ENCODE assay signal across 9 cellular contexts in the genomic region with DNA sequence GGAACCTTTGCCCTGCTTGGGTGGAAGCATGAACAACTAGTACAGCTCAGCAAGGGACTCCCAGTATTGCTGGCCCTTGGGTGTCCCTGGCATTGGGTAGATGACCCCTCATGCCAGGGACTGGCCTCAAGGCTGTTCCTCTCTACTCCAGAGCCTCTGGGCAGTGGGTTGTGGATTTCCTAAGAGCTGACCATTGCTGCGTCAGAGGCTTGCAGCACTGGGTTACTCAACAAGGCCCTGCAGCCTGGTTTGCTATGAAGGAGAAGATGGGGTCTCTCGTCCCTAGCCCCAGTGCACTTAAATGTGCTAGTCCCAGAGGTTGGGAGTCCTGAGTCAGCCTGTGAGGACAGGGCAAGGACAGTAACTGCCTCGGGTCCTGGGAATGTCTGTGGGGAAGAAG. TPM values are rescaled to one million over a fixed set of nuclear protein-coding genes. Genes with fewer than 3 reads are reported as not detected.
A peak's percentile ranks its signal among the peaks of the same experiment; 100 is the strongest.
DNase-seq lines count a peak whose midpoint lies in the region; ATAC-seq, FAIRE-seq and TF ChIP-seq lines count a peak whose summit lies in the region.
"Had no signal": no experiment of that assay in that cellular context is flagged by ENCODE, and none has a peak within 500 bp of the region (broad histone marks: within the 10 kb centered on the region; RNA-seq: fewer than 3 reads in every experiment).

No MANE protein-coding gene starts in this region.

- no peaks in the 10 kb centered on the region for H3K27me3 Mint-ChIP-seq in activated naive CD4-positive, alpha-beta T cell treated with anti-CD3 and anti-CD28 coated beads for 36 hours (ENCODE audit: low read depth)
- H3K27me3 Mint-ChIP-seq in central memory CD8-positive, alpha-beta T cell = no peaks in the 10 kb centered on the region

- H3K36me3 ChIP-seq in muscle layer of colon (ENCODE audit: insufficient read depth, low read length) (no peaks in the 10 kb centered on the region), upper lobe of left lung (peaks cover 0 to 17% (median 0%) of the 10 kb centered on the region in 4 donors)
- H3K36me3 ChIP-seq: BE2C had no signal

- peak overlapping the region; percentile 98 for H3K27ac Mint-ChIP-seq in activated naive CD4-positive, alpha-beta T cell treated with anti-CD3 and anti-CD28 coated beads for 36 hours
- peak overlapping the region; percentile 77 for H3K27ac Mint-ChIP-seq in central memory CD8-positive, alpha-beta T cell (ENCODE audit: low read depth)

- H3K4me3 ChIP-seq in muscle layer of colon (ENCODE audit: low read depth in 1 of 2, low read length in 2 of 2) (peak overlapping the region in 1 of 2 donors; percentile 88), upper lobe of left lung (peak overlapping the region in 3 of 4 donors; percentile 77 to 84 (median 80))

- intact Hi-C loops in activated naive CD4-positive, alpha-beta T cell treated with anti-CD3 and anti-CD28 coated beads for 36 hours (cut with micrococcal nuclease) = loop anchor here (5.0 kb wide), 1 partner anchor 562 kb away; no protein-coding TSS in a partner anchor

- no peak for FAIRE-seq in GM12891 (lab: Jason Lieb, UNC)

- DNase-seq in activated naive CD4-positive, alpha-beta T cell treated with anti-CD3 and anti-CD28 coated beads for 36 hours = no peak
- DNase-seq in activated naive CD4-positive, alpha-beta T cell treated with Interleukin-2 at 50 U/mL for 16 hours = no peak
- DNase-seq in central memory CD8-positive, alpha-beta T cell (ENCODE audit: low spot score in 2 of 2) = no peak
- DNase-seq in upper lobe of left lung = peak in 1 of 2 donors; percentile 84
- DNase-seq in GM12891 (ENCODE audit: insufficient read length, low spot score) = no peak
- no peak for DNase-seq in retina
- DNase-seq: BE2C had no signal

- no peaks in the 10 kb centered on the region for H3K9me3 Mint-ChIP-seq in activated naive CD4-positive, alpha-beta T cell treated with anti-CD3 and anti-CD28 coated beads for 36 hours
- H3K9me3 Mint-ChIP-seq in central memory CD8-positive, alpha-beta T cell = no peaks in the 10 kb centered on the region

- H3K4me3 Mint-ChIP-seq in activated naive CD4-positive, alpha-beta T cell treated with anti-CD3 and anti-CD28 coated beads for 36 hours = peak overlapping the region; percentile 88
- H3K4me3 Mint-ChIP-seq in central memory CD8-positive, alpha-beta T cell = peak overlapping the region; percentile 89

- peak in 1 of 4 donors; percentile 43 for TF ChIP-seq POLR2A in upper lobe of left lung (IDR thresholded peaks at IDR 0.05)
- no peak for TF ChIP-seq POLR2A in GM12891 (IDR thresholded peaks at IDR 0.05; ENCODE audit: low read depth, low read length)

- no peak for ATAC-seq in central memory CD8-positive, alpha-beta T cell (replicated peaks; ENCODE audit: extremely low read depth, poor library complexity, severe bottlenecking)
- ATAC-seq in upper lobe of left lung (ENCODE audit: low FRiP score in 2 of 2) (no peak), HG03139 (IDR thresholded peaks at IDR 0.05; ENCODE audit: unreplicated experiment) (no peak)

- CTCF ChIA-PET in activated naive CD4-positive, alpha-beta T cell treated with anti-CD3 and anti-CD28 coated beads for 36 hours (lab: Charles Lee) = interaction anchor here (2.1 to 5.2 kb wide), 4 partner anchors 14 to 63 kb away, joined by 7 to 36 read pairs (median 29); no protein-coding TSS in a partner anchor

- WGBS in upper lobe of left lung, 2 donors = 70 to 82% methylated on average over 2 to 3 of the region's 3 CpGs

- H3K9me3 ChIP-seq in muscle layer of colon (ENCODE audit: low read length) (no peaks in the 10 kb centered on the region), upper lobe of left lung (no peaks in the 10 kb centered on the region)
- H3K9me3 ChIP-seq: BE2C had no signal

- H3K27ac ChIP-seq in muscle layer of colon (ENCODE audit: low read depth, low read length) (peak overlapping the region; percentile 90), upper lobe of left lung (peak overlapping the region; percentile 88 to 97 (median 96))

- peaks cover 76% of the 10 kb centered on the region for H3K4me1 Mint-ChIP-seq in activated naive CD4-positive, alpha-beta T cell treated with anti-CD3 and anti-CD28 coated beads for 36 hours (ENCODE audit: low read depth)
- peaks cover 77% of the 10 kb centered on the region for H3K4me1 Mint-ChIP-seq in central memory CD8-positive, alpha-beta T cell

- no peak for TF ChIP-seq CTCF in upper lobe of left lung (IDR thresholded peaks at IDR 0.05)

- no peaks in the 10 kb centered on the region for H3K27me3 ChIP-seq in muscle layer of colon (ENCODE audit: control insufficient read depth in 1 of 2, insufficient read depth in 2 of 2, low read length in 2 of 2)
- H3K27me3 ChIP-seq in upper lobe of left lung = no peaks in the 10 kb centered on the region
- H3K27me3 ChIP-seq: BE2C had no signal

- H3K4me1 ChIP-seq in muscle layer of colon (ENCODE audit: insufficient read depth, low read length) (peaks cover 83% of the 10 kb centered on the region), upper lobe of left lung (peaks cover 79 to 96% (median 87%) of the 10 kb centered on the region in 4 donors)
- H3K4me1 ChIP-seq: BE2C had no signal

- no peak overlapping the region for H3K9ac ChIP-seq in muscle layer of colon (ENCODE audit: low read length)

- H3K36me3 Mint-ChIP-seq in activated naive CD4-positive, alpha-beta T cell treated with anti-CD3 and anti-CD28 coated beads for 36 hours (ENCODE audit: low read depth) = peaks cover 35% of the 10 kb centered on the region
- peaks cover 21% of the 10 kb centered on the region for H3K36me3 Mint-ChIP-seq in central memory CD8-positive, alpha-beta T cell (ENCODE audit: insufficient read depth)

- peak in 1 of 4 donors; percentile 30 for TF ChIP-seq EP300 in upper lobe of left lung (IDR thresholded peaks at IDR 0.05)

TF ChIP-seq in GM12891, 5 proteins besides CTCF, POLR2A, EP300 and RAD21:
- TF ChIP-seq POLR2AphosphoS5 (IDR thresholded peaks at IDR 0.05; ENCODE audit: low read depth, low read length) (no peak), PAX5 (IDR thresholded peaks at IDR 0.05; ENCODE audit: insufficient read depth, low read length, severe bottlenecking) (no peak), SPI1 (IDR thresholded peaks at IDR 0.05; ENCODE audit: low read depth, low read length) (no peak), TAF1 (IDR thresholded peaks at IDR 0.05; ENCODE audit: low read depth, low read length) (no peak), POU2F2 (IDR thresholded peaks at IDR 0.05; ENCODE audit: low read depth, low read length) (no peak)

RNA-seq across cellular contexts. Expression of a gene that starts 2.5 kb away (rescaled TPM):
- total RNA-seq in activated naive CD4-positive, alpha-beta T cell treated with anti-CD3 and anti-CD28 coated beads for 36 hours = 10 to 100 TPM; 52.0 to 55.5 TPM
- total RNA-seq in upper lobe of left lung = 100 to 1,000 TPM in 2 of 6 donors, 10 to 100 TPM in 4; 51.7 to 167 (median 92.5) TPM
- polyA plus RNA-seq in GM12891 (2012; ENCODE audit: low read depth, missing spikeins) = 3.8 TPM

RNA-seq across cellular contexts. Expression of a gene that starts 51.2 kb away (rescaled TPM):
- under 1 TPM; 0.32 to 0.36 TPM for total RNA-seq in activated naive CD4-positive, alpha-beta T cell treated with anti-CD3 and anti-CD28 coated beads for 36 hours
- total RNA-seq in upper lobe of left lung = 1 to 10 TPM in 1 of 6 donors, under 1 TPM in 4, not detected in 1; 0.15 to 1.0 (median 0.44) TPM
- 0.04 TPM for polyA plus RNA-seq in GM12891 (2012; ENCODE audit: low read depth, missing spikeins)
